In the genomic region with DNA sequence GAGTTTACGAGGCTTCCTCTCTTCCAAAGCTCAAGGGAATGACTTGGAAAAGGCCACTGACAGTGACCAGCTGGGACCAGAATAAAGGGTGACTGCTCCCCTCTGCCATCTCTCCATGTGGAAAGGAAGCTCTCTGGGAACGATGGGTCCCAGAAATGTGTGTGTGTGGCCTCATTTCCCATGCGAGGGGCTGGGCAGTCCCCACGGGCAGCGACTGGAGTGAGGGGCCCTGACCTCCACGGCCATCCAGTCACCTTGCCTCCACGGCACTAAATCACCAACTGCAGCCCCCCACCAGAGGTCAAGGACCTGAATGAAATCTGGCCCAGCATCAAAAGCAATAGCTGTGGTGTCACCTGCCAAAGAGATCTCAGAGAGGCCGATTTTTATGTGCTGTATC, we compare ENCODE assay signal across 25 cellular contexts. TPM values are rescaled to one million over a fixed set of nuclear protein-coding genes. Genes with fewer than 3 reads are reported as not detected.
"Had no signal": no experiment of that assay in that cellular context is flagged by ENCODE, and none has a peak within 500 bp of the region (broad histone marks: within the 10 kb centered on the region; RNA-seq: fewer than 3 reads in every experiment).

No MANE protein-coding gene starts in this region.

- H3K9me3 ChIP-seq: prostate gland, testis, vagina had no signal

- H3K4me3 Mint-ChIP-seq: activated CD4-positive, alpha-beta memory T cell treated with anti-CD3 and anti-CD28 coated beads, Interleukin-2, amount 10 ng/mL, durations not matched to agents 7 days and 5 days; activated CD4-positive, alpha-beta T cell treated with anti-CD3 and anti-CD28 coated beads, Interleukin-2, amount 10 ng/mL, durations not matched to agents 24 days and 14 days; activated naive CD8-positive, alpha-beta T cell treated with anti-CD3 and anti-CD28 coated beads, Interleukin-2, amount 50 U/mL, for 24 hours; activated T-helper 1 cell treated with anti-CD3 and anti-CD28 coated beads, Interleukin-12 subunit alpha, Interleukin-12 subunit beta, Interleukin-2, Interleukin-4 antibody, amounts not matched to agents 30 ng/mL and 10 ng/mL and 1 ng/mL, durations not matched to agents 14 hours and 24 hours and 36 hours; stimulated activated effector memory CD8-positive, alpha-beta T cell treated with anti-CD3 and anti-CD28 coated beads, Interleukin-12 subunit alpha, Interleukin-12 subunit beta, amount 100 ng/mL, for 72 hours; T-helper 17 cell; type B pancreatic cell had no signal

- H3K4me3 ChIP-seq: prostate gland, skin epidermis, testis, vagina had no signal

- H3K36me3 Mint-ChIP-seq: stimulated activated effector memory CD8-positive, alpha-beta T cell treated with anti-CD3 and anti-CD28 coated beads, Interleukin-12 subunit alpha, Interleukin-12 subunit beta, amount 100 ng/mL, for 72 hours had no signal

- H3K4me1 Mint-ChIP-seq: activated CD4-positive, alpha-beta memory T cell treated with anti-CD3 and anti-CD28 coated beads, Interleukin-2, amount 10 ng/mL, durations not matched to agents 7 days and 5 days; activated naive CD8-positive, alpha-beta T cell treated with anti-CD3 and anti-CD28 coated beads, Interleukin-2, amount 50 U/mL, for 24 hours; stimulated activated effector memory CD8-positive, alpha-beta T cell treated with anti-CD3 and anti-CD28 coated beads, Interleukin-12 subunit alpha, Interleukin-12 subunit beta, amount 100 ng/mL, for 72 hours had no signal

- DNase-seq: activated CD4-positive, alpha-beta memory T cell treated with anti-CD3 and anti-CD28 coated beads, Interleukin-2, amount 10 ng/mL, durations not matched to agents 7 days and 5 days; activated CD4-positive, alpha-beta T cell treated with anti-CD3 and anti-CD28 coated beads, Interleukin-2, amount 10 ng/mL, durations not matched to agents 24 days and 14 days; activated gamma-delta T cell; activated naive CD4-positive, alpha-beta T cell treated with anti-CD3 and anti-CD28 coated beads, Interleukin-2, amount 50 U/mL, for 16 hours; activated naive CD8-positive, alpha-beta T cell treated with anti-CD3 and anti-CD28 coated beads, Interleukin-2, amount 50 U/mL, for 24 hours; anterior cingulate cortex; brain microvascular endothelial cell; central memory CD4-positive, alpha-beta T cell; dermis blood vessel endothelial cell; effector CD8-positive, alpha-beta T cell; foreskin melanocyte; head of caudate nucleus; hypothalamus; stimulated activated CD4-positive, alpha-beta T cell treated with anti-CD3 and anti-CD28 coated beads, Interleukin-1b, Interleukin-23, amount 100 ng/mL, for 48 hours; SW 1271; T-helper 17 cell; testis had no signal

- ATAC-seq: activated CD4-positive, CD25-positive, alpha-beta regulatory T cell treated with anti-CD3 and anti-CD28 coated beads, Interleukin-2, amount 50 U/mL, for 24 hours; activated naive CD8-positive, alpha-beta T cell treated with anti-CD3 and anti-CD28 coated beads, Interleukin-2, amount 50 U/mL, for 24 hours; right cardiac atrium; stimulated activated effector memory CD8-positive, alpha-beta T cell treated with anti-CD3 and anti-CD28 coated beads, Interleukin-12 subunit alpha, Interleukin-12 subunit beta, amount 100 ng/mL, for 72 hours; T-helper 17 cell had no signal

- H3K27me3 Mint-ChIP-seq: type B pancreatic cell had no signal

- H3K27me3 ChIP-seq: testis, vagina had no signal

- H3K9me3 Mint-ChIP-seq: activated CD4-positive, alpha-beta memory T cell treated with anti-CD3 and anti-CD28 coated beads, Interleukin-2, amount 10 ng/mL, durations not matched to agents 7 days and 5 days; activated CD4-positive, alpha-beta T cell treated with anti-CD3 and anti-CD28 coated beads, Interleukin-2, amount 10 ng/mL, durations not matched to agents 24 days and 14 days; activated naive CD8-positive, alpha-beta T cell treated with anti-CD3 and anti-CD28 coated beads, Interleukin-2, amount 50 U/mL, for 24 hours; activated T-helper 1 cell treated with anti-CD3 and anti-CD28 coated beads, Interleukin-12 subunit alpha, Interleukin-12 subunit beta, Interleukin-2, Interleukin-4 antibody, amounts not matched to agents 30 ng/mL and 10 ng/mL and 1 ng/mL, durations not matched to agents 14 hours and 24 hours and 36 hours; stimulated activated effector memory CD8-positive, alpha-beta T cell treated with anti-CD3 and anti-CD28 coated beads, Interleukin-12 subunit alpha, Interleukin-12 subunit beta, amount 100 ng/mL, for 72 hours; type B pancreatic cell had no signal

- H3K27ac ChIP-seq: brain microvascular endothelial cell, prostate gland, skin epidermis, testis, vagina had no signal

- H3K36me3 ChIP-seq: brain microvascular endothelial cell, prostate gland, vagina had no signal

- H3K27ac Mint-ChIP-seq: activated CD4-positive, alpha-beta memory T cell treated with anti-CD3 and anti-CD28 coated beads, Interleukin-2, amount 10 ng/mL, durations not matched to agents 7 days and 5 days; activated CD4-positive, alpha-beta T cell treated with anti-CD3 and anti-CD28 coated beads, Interleukin-2, amount 10 ng/mL, durations not matched to agents 24 days and 14 days; activated naive CD8-positive, alpha-beta T cell treated with anti-CD3 and anti-CD28 coated beads, Interleukin-2, amount 50 U/mL, for 24 hours; activated T-helper 1 cell treated with anti-CD3 and anti-CD28 coated beads, Interleukin-12 subunit alpha, Interleukin-12 subunit beta, Interleukin-2, Interleukin-4 antibody, amounts not matched to agents 30 ng/mL and 10 ng/mL and 1 ng/mL, durations not matched to agents 14 hours and 24 hours and 36 hours; stimulated activated effector memory CD8-positive, alpha-beta T cell treated with anti-CD3 and anti-CD28 coated beads, Interleukin-12 subunit alpha, Interleukin-12 subunit beta, amount 100 ng/mL, for 72 hours; T-helper 17 cell; type B pancreatic cell had no signal

RNA-seq across cellular contexts. Expression of a gene that starts 29.6 kb away (rescaled TPM):
- total RNA-seq: T-helper 17 cell had no signal
